10 cellular contexts compared by ENCODE assay signal in genomic region chr10:3807221-3807927, GRCh38. TPM values are rescaled to one million over a fixed set of nuclear protein-coding genes. Genes with fewer than 3 reads are reported as not detected.
DNase-seq lines count a peak whose midpoint lies in the region; ATAC-seq and TF ChIP-seq lines count a peak whose summit lies in the region.
"Had no signal": no experiment of that assay in that cellular context is flagged by ENCODE, and none has a peak within 500 bp of the region (broad histone marks: within the 10 kb centered on the region; RNA-seq: fewer than 3 reads in every experiment).

No MANE protein-coding gene starts in this region.

- DNase-seq in activated CD8-positive, alpha-beta memory T cell treated with anti-CD3 and anti-CD28 coated beads, Interleukin-2, amount 10 ng/mL, durations not matched to agents 7 days and 5 days, result no peak
- no peak for DNase-seq in activated CD8-positive, alpha-beta memory T cell treated with anti-CD3 and anti-CD28 coated beads for 24 hours
- no peak for DNase-seq in RWPE1 (ENCODE audit: low spot score)
- peak; percentile 48 for DNase-seq in fibroblast of villous mesenchyme (ENCODE audit: low read depth)
- no peak for DNase-seq in stimulated activated naive CD8-positive, alpha-beta T cell treated with anti-CD3 and anti-CD28 coated beads, Interleukin-15, amount 100 ng/mL, for 72 hours
- DNase-seq in left lobe of liver (ENCODE audit: low spot score), result no peak
- DNase-seq in NCI-H524 treated with DMSO at 0.1 percent for 48 hours (lab: John Stamatoyannopoulos, UW), result no peak
- DNase-seq: adrenal gland, NCI-H2171 treated with DMSO at 0.1 percent for 48 hours had no signal

- H3K27ac ChIP-seq in RWPE1, result peak overlapping the region; percentile 83

- H3K36me3 Mint-ChIP-seq in activated CD8-positive, alpha-beta memory T cell treated with anti-CD3 and anti-CD28 coated beads, Interleukin-2, amount 10 ng/mL, durations not matched to agents 7 days and 5 days, result no peaks in the 10 kb centered on the region

- no peaks in the 10 kb centered on the region for H3K27me3 Mint-ChIP-seq in activated CD8-positive, alpha-beta memory T cell treated with anti-CD3 and anti-CD28 coated beads, Interleukin-2, amount 10 ng/mL, durations not matched to agents 7 days and 5 days
- no peaks in the 10 kb centered on the region for H3K27me3 Mint-ChIP-seq in stimulated activated naive CD8-positive, alpha-beta T cell treated with anti-CD3 and anti-CD28 coated beads, Interleukin-15, amount 100 ng/mL, for 72 hours

- CTCF ChIA-PET in activated CD8-positive, alpha-beta memory T cell treated with anti-CD3 and anti-CD28 coated beads, Interleukin-2, amount 10 ng/mL, durations not matched to agents 7 days and 5 days (lab: Charles Lee), result interaction anchor here (4.0 to 4.1 kb wide), 2 partner anchors 23 to 25 kb away, joined by 22 to 25 read pairs; partner anchors contain the start of gene KLF6
- CTCF ChIA-PET in RWPE1 (lab: Yijun Ruan, JAX), result no interaction called here

- peak overlapping the region; percentile 58 for H3K4me3 Mint-ChIP-seq in activated CD8-positive, alpha-beta memory T cell treated with anti-CD3 and anti-CD28 coated beads, Interleukin-2, amount 10 ng/mL, durations not matched to agents 7 days and 5 days
- H3K4me3 Mint-ChIP-seq in stimulated activated naive CD8-positive, alpha-beta T cell treated with anti-CD3 and anti-CD28 coated beads, Interleukin-15, amount 100 ng/mL, for 72 hours, result peak overlapping the region; percentile 20 to 48

- no peak for TF ChIP-seq CTCF in RWPE1 (conservative IDR thresholded peaks at IDR 0.05; ENCODE audit: low read depth)
- TF ChIP-seq CTCF in fibroblast of villous mesenchyme (IDR thresholded peaks at IDR 0.05; ENCODE audit: insufficient read depth, low read depth, low read length), result no peak

- H3K4me3 ChIP-seq in fibroblast of villous mesenchyme (ENCODE audit: low read depth, low read length), result no peak overlapping the region
- H3K4me3 ChIP-seq: adrenal gland had no signal

- H3K4me1 Mint-ChIP-seq in activated CD8-positive, alpha-beta memory T cell treated with anti-CD3 and anti-CD28 coated beads, Interleukin-2, amount 10 ng/mL, durations not matched to agents 7 days and 5 days, result peaks cover 79% of the 10 kb centered on the region
- H3K4me1 Mint-ChIP-seq in stimulated activated naive CD8-positive, alpha-beta T cell treated with anti-CD3 and anti-CD28 coated beads, Interleukin-15, amount 100 ng/mL, for 72 hours, result peaks cover 89% of the 10 kb centered on the region

- ATAC-seq in activated CD8-positive, alpha-beta memory T cell treated with anti-CD3 and anti-CD28 coated beads, Interleukin-2, amount 10 ng/mL, durations not matched to agents 7 days and 5 days, result no peak
- no peak for ATAC-seq in stimulated activated naive CD8-positive, alpha-beta T cell treated with anti-CD3 and anti-CD28 coated beads, Interleukin-15, amount 100 ng/mL, for 72 hours
- no peak for ATAC-seq in left lobe of liver
- ATAC-seq in GM19397 (IDR thresholded peaks at IDR 0.05; ENCODE audit: unreplicated experiment), result no peak

- no peak overlapping the region for H3K27ac Mint-ChIP-seq in activated CD8-positive, alpha-beta memory T cell treated with anti-CD3 and anti-CD28 coated beads, Interleukin-2, amount 10 ng/mL, durations not matched to agents 7 days and 5 days
- H3K27ac Mint-ChIP-seq in stimulated activated naive CD8-positive, alpha-beta T cell treated with anti-CD3 and anti-CD28 coated beads, Interleukin-15, amount 100 ng/mL, for 72 hours, result peak overlapping the region; percentile 62 to 100

- POLR2A ChIA-PET in RWPE1 (lab: Yijun Ruan, JAX; ENCODE audit: low non-redundant PET), result no interaction called here

- H3K9me3 Mint-ChIP-seq in activated CD8-positive, alpha-beta memory T cell treated with anti-CD3 and anti-CD28 coated beads, Interleukin-2, amount 10 ng/mL, durations not matched to agents 7 days and 5 days (ENCODE audit: low read depth), result no peaks in the 10 kb centered on the region
- H3K9me3 Mint-ChIP-seq in stimulated activated naive CD8-positive, alpha-beta T cell treated with anti-CD3 and anti-CD28 coated beads, Interleukin-15, amount 100 ng/mL, for 72 hours, result no peaks in the 10 kb centered on the region

RNA-seq across cellular contexts. Expression of gene KLF6, which starts 22.4 kb away (rescaled TPM):
- total RNA-seq in activated CD8-positive, alpha-beta memory T cell treated with anti-CD3 and anti-CD28 coated beads, Interleukin-2, amount 10 ng/mL, durations not matched to agents 7 days and 5 days, result 100 to 1,000 TPM; 149 to 208 TPM
- total RNA-seq in fibroblast of villous mesenchyme (37.6 and 51.5 TPM in 2 replicates), left lobe of liver (27.3 TPM)
